In genomic region chr6:131163886-131164285, GRCh38 we compare ENCODE assay signal across 1 cellular context.
TF ChIP-seq lines count a peak whose summit lies in the region.

No MANE protein-coding gene starts in this region.

TF ChIP-seq in IMR-90, 13 proteins besides CTCF, POLR2A, EP300 and RAD21 (continued from another document):
- TF ChIP-seq USF2 (IDR thresholded peaks at IDR 0.05; ENCODE audit: low read depth, low read length): no peak
TF ChIP-seq in IMR-90: peak in this region for 1.
